In genomic region chr2:25308599-25308998, GRCh38 we compare ENCODE assay signal across 18 cellular contexts. TPM values are rescaled to one million over a fixed set of nuclear protein-coding genes. Genes with fewer than 3 reads are reported as not detected.
DNase-seq lines count a peak whose midpoint lies in the region; ATAC-seq and TF ChIP-seq lines count a peak whose summit lies in the region.
"Had no signal": no experiment of that assay in that cellular context is flagged by ENCODE, and none has a peak within 500 bp of the region (broad histone marks: within the 10 kb centered on the region; RNA-seq: fewer than 3 reads in every experiment).

No MANE protein-coding gene starts in this region.

- H3K4me1 ChIP-seq in gastroesophageal sphincter, result peaks cover 4 to 97% (median 51%) of the 10 kb centered on the region in 3 donors

- ATAC-seq in natural killer cell, result no peak
- ATAC-seq in natural killer cell treated with Interleukin-12 subunit alpha and Interleukin-12 subunit beta and Interleukin-15 and Interleukin-18, amount 100 ng/mL, for 72 hours, result no peak
- ATAC-seq in activated CD8-positive, alpha-beta T cell treated with anti-CD3 and anti-CD28 coated beads, Interleukin-2, amount 10 ng/mL, durations not matched to agents 7 days and 5 days, result no peak
- ATAC-seq in gastroesophageal sphincter, result no peak
- ATAC-seq: activated T-helper 17 cell treated with anti-CD3 and anti-CD28 coated beads, Interleukin-2, amount 50 U/mL, for 72 hours; heart right ventricle; left ventricle myocardium superior; Right ventricle myocardium inferior had no signal

- H3K4me3 ChIP-seq in coronary artery (no peak overlapping the region), gastroesophageal sphincter (no peak overlapping the region)
- H3K4me3 ChIP-seq: heart right ventricle, MG63, thoracic aorta had no signal

- TF ChIP-seq EP300 in gastroesophageal sphincter (IDR thresholded peaks at IDR 0.05), result no peak

- no peak overlapping the region for H3K4me3 Mint-ChIP-seq in natural killer cell
- H3K4me3 Mint-ChIP-seq in natural killer cell treated with Interleukin-12 subunit alpha and Interleukin-12 subunit beta and Interleukin-15 and Interleukin-18, amount 100 ng/mL, for 72 hours, result no peak overlapping the region
- H3K4me3 Mint-ChIP-seq in activated CD8-positive, alpha-beta T cell treated with anti-CD3 and anti-CD28 coated beads, Interleukin-2, amount 10 ng/mL, durations not matched to agents 7 days and 5 days, result no peak overlapping the region
- H3K4me3 Mint-ChIP-seq: activated CD4-positive, alpha-beta T cell treated with anti-CD3 and anti-CD28 coated beads for 36 hours; activated T-helper 17 cell treated with anti-CD3 and anti-CD28 coated beads, Interleukin-2, amount 50 U/mL, for 72 hours; mesothelial cell of epicardium had no signal

- H3K9me3 ChIP-seq in gastroesophageal sphincter, result no peaks in the 10 kb centered on the region
- H3K9me3 ChIP-seq: heart right ventricle, MG63, thoracic aorta had no signal

- TF ChIP-seq CTCF in natural killer cell (IDR thresholded peaks at IDR 0.05) (no peak), coronary artery (IDR thresholded peaks at IDR 0.05) (no peak), gastroesophageal sphincter (IDR thresholded peaks at IDR 0.05) (no peak)

- POLR2A ChIA-PET in activated CD8-positive, alpha-beta T cell treated with anti-CD3 and anti-CD28 coated beads, Interleukin-2, amount 10 ng/mL, durations not matched to agents 7 days and 5 days (lab: Charles Lee), result interaction anchor here (0.7 to 2.4 kb wide), 2 partner anchors 32 to 182 kb away, joined by 6 to 10 read pairs; no protein-coding TSS in a partner anchor

- H3K27me3 Mint-ChIP-seq in natural killer cell (ENCODE audit: low read depth in 2 of 2), result no peaks in the 10 kb centered on the region
- H3K27me3 Mint-ChIP-seq in natural killer cell treated with Interleukin-12 subunit alpha and Interleukin-12 subunit beta and Interleukin-15 and Interleukin-18, amount 100 ng/mL, for 72 hours, result peaks cover 0 to 5% of the 10 kb centered on the region in 2 donors
- H3K27me3 Mint-ChIP-seq in activated CD8-positive, alpha-beta T cell treated with anti-CD3 and anti-CD28 coated beads, Interleukin-2, amount 10 ng/mL, durations not matched to agents 7 days and 5 days (ENCODE audit: low read depth), result no peaks in the 10 kb centered on the region
- H3K27me3 Mint-ChIP-seq: activated CD4-positive, alpha-beta T cell treated with anti-CD3 and anti-CD28 coated beads for 36 hours; activated T-helper 17 cell treated with anti-CD3 and anti-CD28 coated beads, Interleukin-2, amount 50 U/mL, for 72 hours had no signal

- no peak for TF ChIP-seq POLR2A in gastroesophageal sphincter (IDR thresholded peaks at IDR 0.05)

- 60 to 100% methylated on average over 1 to 2 of the region's 6 CpGs for WGBS in gastroesophageal sphincter (ENCODE audit: low coverage in 1 of 2), 2 donors

- no peak for DNase-seq in natural killer cell
- DNase-seq in natural killer cell treated with Interleukin-12 subunit alpha and Interleukin-12 subunit beta and Interleukin-15 and Interleukin-18, amount 100 ng/mL, for 72 hours (ENCODE audit: low spot score), result no peak
- DNase-seq in activated CD8-positive, alpha-beta T cell treated with anti-CD3 and anti-CD28 coated beads, Interleukin-2, amount 10 ng/mL, durations not matched to agents 7 days and 5 days, result no peak
- peak; percentile 60 for DNase-seq in globus pallidus (ENCODE audit: low spot score)
- DNase-seq in coronary artery (ENCODE audit: low spot score), result no peak
- DNase-seq in cerebellar nuclear complex (lab: John Stamatoyannopoulos, UW), result no peak
- DNase-seq: activated CD4-positive, alpha-beta T cell treated with anti-CD3 and anti-CD28 coated beads for 36 hours; brain microvascular endothelial cell; DMS79; MG63 had no signal

- no peaks in the 10 kb centered on the region for H3K9me3 Mint-ChIP-seq in natural killer cell
- no peaks in the 10 kb centered on the region for H3K9me3 Mint-ChIP-seq in natural killer cell treated with Interleukin-12 subunit alpha and Interleukin-12 subunit beta and Interleukin-15 and Interleukin-18, amount 100 ng/mL, for 72 hours
- no peaks in the 10 kb centered on the region for H3K9me3 Mint-ChIP-seq in activated CD8-positive, alpha-beta T cell treated with anti-CD3 and anti-CD28 coated beads, Interleukin-2, amount 10 ng/mL, durations not matched to agents 7 days and 5 days (ENCODE audit: insufficient read depth)
- H3K9me3 Mint-ChIP-seq: activated T-helper 17 cell treated with anti-CD3 and anti-CD28 coated beads, Interleukin-2, amount 50 U/mL, for 72 hours; mesothelial cell of epicardium had no signal

- intact Hi-C loops in natural killer cell (cut with micrococcal nuclease), result loop anchor here (5.0 kb wide), 2 partner anchors 34 to 36 kb away; partner anchors contain the start of gene DNMT3A

- H3K27ac Mint-ChIP-seq in natural killer cell, result peak overlapping the region; percentile 52 to 59
- no peak overlapping the region for H3K27ac Mint-ChIP-seq in natural killer cell treated with Interleukin-12 subunit alpha and Interleukin-12 subunit beta and Interleukin-15 and Interleukin-18, amount 100 ng/mL, for 72 hours
- peak overlapping the region; percentile 5 for H3K27ac Mint-ChIP-seq in activated CD8-positive, alpha-beta T cell treated with anti-CD3 and anti-CD28 coated beads, Interleukin-2, amount 10 ng/mL, durations not matched to agents 7 days and 5 days
- H3K27ac Mint-ChIP-seq: mesothelial cell of epicardium had no signal

- no peaks in the 10 kb centered on the region for H3K36me3 Mint-ChIP-seq in natural killer cell
- no peaks in the 10 kb centered on the region for H3K36me3 Mint-ChIP-seq in natural killer cell treated with Interleukin-12 subunit alpha and Interleukin-12 subunit beta and Interleukin-15 and Interleukin-18, amount 100 ng/mL, for 72 hours
- H3K36me3 Mint-ChIP-seq in activated CD8-positive, alpha-beta T cell treated with anti-CD3 and anti-CD28 coated beads, Interleukin-2, amount 10 ng/mL, durations not matched to agents 7 days and 5 days (ENCODE audit: low read depth), result peaks cover 63% of the 10 kb centered on the region

- peak overlapping the region; percentile 28 for H3K27ac ChIP-seq in temporal lobe (ENCODE audit: low read depth, low read length)
- no peak overlapping the region for H3K27ac ChIP-seq in coronary artery
- H3K27ac ChIP-seq in gastroesophageal sphincter, result no peak overlapping the region
- H3K27ac ChIP-seq: brain microvascular endothelial cell, heart right ventricle, thoracic aorta had no signal

- CTCF ChIA-PET in activated CD8-positive, alpha-beta T cell treated with anti-CD3 and anti-CD28 coated beads, Interleukin-2, amount 10 ng/mL, durations not matched to agents 7 days and 5 days (lab: Charles Lee), result interaction anchor here (1.0 to 3.2 kb wide), 16 partner anchors 9 to 357 kb away, joined by 3 to 28 read pairs (median 6); no protein-coding TSS in a partner anchor

- H3K36me3 ChIP-seq in gastroesophageal sphincter, result peaks cover 0 to 21% of the 10 kb centered on the region in 2 donors
- H3K36me3 ChIP-seq: brain microvascular endothelial cell, MG63 had no signal

- no peaks in the 10 kb centered on the region for H3K27me3 ChIP-seq in gastroesophageal sphincter
- H3K27me3 ChIP-seq: brain microvascular endothelial cell, heart right ventricle, MG63 had no signal

- peaks cover 39 to 50% of the 10 kb centered on the region in 2 donors for H3K4me1 Mint-ChIP-seq in natural killer cell
- peaks cover 15 to 47% of the 10 kb centered on the region in 2 donors for H3K4me1 Mint-ChIP-seq in natural killer cell treated with Interleukin-12 subunit alpha and Interleukin-12 subunit beta and Interleukin-15 and Interleukin-18, amount 100 ng/mL, for 72 hours (ENCODE audit: low read depth in 2 of 2)
- H3K4me1 Mint-ChIP-seq in activated CD8-positive, alpha-beta T cell treated with anti-CD3 and anti-CD28 coated beads, Interleukin-2, amount 10 ng/mL, durations not matched to agents 7 days and 5 days (ENCODE audit: low read depth), result peaks cover 78% of the 10 kb centered on the region

RNA-seq across cellular contexts. Expression of gene DNMT3A, which starts 33.1 kb away (rescaled TPM):
- total RNA-seq in natural killer cell, result 10 to 100 TPM; 36.3 to 60.7 (median 45.2) TPM
- total RNA-seq in natural killer cell treated with Interleukin-12 subunit alpha and Interleukin-12 subunit beta and Interleukin-15 and Interleukin-18, amount 100 ng/mL, for 72 hours, result 10 to 100 TPM in 1 of 2 donors, 1 to 10 TPM in 1; 8.9 to 32.2 TPM
- total RNA-seq in activated CD8-positive, alpha-beta T cell treated with anti-CD3 and anti-CD28 coated beads, Interleukin-2, amount 10 ng/mL, durations not matched to agents 7 days and 5 days, result 10 to 100 TPM; 76.4 to 79.8 TPM
- total RNA-seq in temporal lobe, result 39.8 TPM
- 10 to 100 TPM; 14.7 to 40.2 (median 18.3) TPM for total RNA-seq in gastroesophageal sphincter

Comparison
In these comparisons a context has a peak if more than half of its experiments do, and no peak if none do; other contexts are left out.
1. H3K27ac Mint-ChIP-seq: peak in natural killer cell (2 of 2) and activated CD8-positive, alpha-beta T cell treated with anti-CD3 and anti-CD28 coated beads, Interleukin-2, amount 10 ng/mL, durations not matched to agents 7 days and 5 days (single experiment); none in natural killer cell treated with Interleukin-12 subunit alpha and Interleukin-12 subunit beta and Interleukin-15 and Interleukin-18, amount 100 ng/mL, for 72 hours (0 of 2).